15 cellular contexts compared by ENCODE assay signal in the genomic region with DNA sequence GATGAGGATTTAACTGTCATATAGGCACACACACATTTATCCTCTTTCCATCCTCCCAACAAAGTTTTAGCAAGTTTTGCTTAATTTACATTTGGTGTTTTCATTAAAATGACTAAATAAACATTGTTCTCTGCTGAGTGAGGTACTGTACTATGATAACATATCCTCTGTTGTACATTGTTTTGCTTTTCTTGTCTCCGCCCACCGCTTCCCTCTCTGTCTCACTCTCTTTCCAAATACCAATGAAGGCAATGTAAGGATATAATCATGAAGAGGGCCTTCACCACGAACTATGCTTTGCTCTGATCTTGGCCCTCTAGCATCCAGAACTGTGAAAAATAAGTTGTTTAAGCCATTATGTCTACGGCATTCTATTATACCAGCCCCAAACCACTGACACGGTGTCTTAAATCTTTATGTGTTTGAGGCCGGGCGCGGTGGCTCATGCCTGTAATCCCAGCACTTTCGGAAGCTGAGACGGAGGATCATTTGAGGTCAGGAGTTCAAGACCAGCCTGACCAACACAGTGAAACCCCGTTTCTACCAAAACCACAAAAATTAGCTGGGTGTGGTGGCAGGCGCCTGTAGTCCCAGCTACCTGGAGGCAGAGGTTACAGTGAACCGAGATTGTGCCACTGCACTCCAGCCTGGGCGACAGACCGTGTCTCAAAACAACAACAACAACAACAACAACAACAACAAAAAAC.
"Had no signal": no experiment of that assay in that cellular context is flagged by ENCODE, and none has a peak within 500 bp of the region (broad histone marks: within the 10 kb centered on the region; RNA-seq: fewer than 3 reads in every experiment).

No MANE protein-coding gene starts in this region.

- H3K36me3 ChIP-seq: ascending aorta, esophagus squamous epithelium, neural progenitor cell, pancreas had no signal

- H3K4me3 ChIP-seq: ascending aorta, esophagus squamous epithelium, lung, neural progenitor cell, pancreas had no signal

- H3K9ac ChIP-seq: neural progenitor cell had no signal

- ATAC-seq: activated CD8-positive, alpha-beta memory T cell treated with anti-CD3 and anti-CD28 coated beads, Interleukin-2, amount 10 ng/mL, durations not matched to agents 7 days and 5 days; left cardiac atrium; pancreas; stimulated activated effector memory CD8-positive, alpha-beta T cell treated with anti-CD3 and anti-CD28 coated beads, Interleukin-12 subunit alpha, Interleukin-12 subunit beta, amount 100 ng/mL, for 72 hours had no signal

- H3K27me3 ChIP-seq: ascending aorta, esophagus squamous epithelium, neural progenitor cell had no signal

- H3K27ac ChIP-seq: ascending aorta, esophagus squamous epithelium, neural progenitor cell, pancreas had no signal

- H2AFZ ChIP-seq: neural progenitor cell had no signal

- H3K4me2 ChIP-seq: neural progenitor cell had no signal

- DNase-seq: activated CD4-positive, alpha-beta T cell treated with anti-CD3 and anti-CD28 coated beads for 1 hour; activated CD4-positive, alpha-beta T cell treated with anti-CD3 and anti-CD28 coated beads, Interleukin-2, amount 50 U/mL, for 48 hours; activated CD8-positive, alpha-beta memory T cell treated with anti-CD3 and anti-CD28 coated beads, Interleukin-2, amount 10 ng/mL, durations not matched to agents 7 days and 5 days; activated naive CD4-positive, alpha-beta T cell treated with anti-CD3 and anti-CD28 coated beads for 36 hours; activated T-cell treated with anti-CD3 and anti-CD28 coated beads, Interleukin-2, amount 50 U/mL, for 1 hour; esophagus squamous epithelium; immature natural killer cell; left cardiac atrium; pancreas; stimulated activated CD4-positive, alpha-beta T cell treated with anti-CD3 and anti-CD28 coated beads, Interleukin-12 subunit alpha, Interleukin-12 subunit beta, amount 100 ng/mL, for 4 hours; stimulated activated CD4-positive, alpha-beta T cell treated with anti-CD3 and anti-CD28 coated beads, Interleukin-2, amount 100 ng/mL, for 24 hours had no signal

- H3K4me1 ChIP-seq: ascending aorta, esophagus squamous epithelium, neural progenitor cell, pancreas had no signal

- H3K9me3 ChIP-seq: ascending aorta, esophagus squamous epithelium, pancreas had no signal
